17 cellular contexts compared by ENCODE assay signal in genomic region chr12:3662516-3662915, GRCh38.
DNase-seq lines count a peak whose midpoint lies in the region; ATAC-seq and TF ChIP-seq lines count a peak whose summit lies in the region.
"Had no signal": no experiment of that assay in that cellular context is flagged by ENCODE, and none has a peak within 500 bp of the region (broad histone marks: within the 10 kb centered on the region; RNA-seq: fewer than 3 reads in every experiment).

No MANE protein-coding gene starts in this region.

- CTCF ChIA-PET in PC-3 (lab: Charles Lee) = no interaction called here
- CTCF ChIA-PET in activated CD8-positive, alpha-beta T cell treated with anti-CD3 and anti-CD28 coated beads, Interleukin-2, amount 10 ng/mL, durations not matched to agents 7 days and 5 days (lab: Charles Lee) = no interaction called here

- H3K27me3 ChIP-seq in HUES64 (ENCODE audit: insufficient read depth, low read length) (no peaks in the 10 kb centered on the region), PC-3 (ENCODE audit: low read length) (0 out of 2 replicates have a peak, but pooled peaks cover 3% of the 10 kb centered on the region), esophagus squamous epithelium (no peaks in the 10 kb centered on the region)
- H3K27me3 ChIP-seq: brain microvascular endothelial cell, gastrocnemius medialis, SJCRH30, vagina had no signal

- H3K4me1 ChIP-seq in HUES64 (ENCODE audit: insufficient read depth, low read length) = peaks cover 5% of the 10 kb centered on the region; the same call in 1 of the 2 replicates
- H3K4me1 ChIP-seq in PC-3 (ENCODE audit: insufficient read depth, low read length) = peaks cover 4% of the 10 kb centered on the region; the same call in 1 of the 2 replicates
- H3K4me1 ChIP-seq in esophagus squamous epithelium = no peaks in the 10 kb centered on the region
- H3K4me1 ChIP-seq: gastrocnemius medialis, SJCRH30, vagina had no signal

- H2AFZ ChIP-seq in PC-3 (ENCODE audit: low read length) = no peak overlapping the region

- no peaks in the 10 kb centered on the region for H3K79me2 ChIP-seq in PC-3 (ENCODE audit: low read length)

- no peak for TF ChIP-seq POLR2A in esophagus squamous epithelium (IDR thresholded peaks at IDR 0.05)

- ATAC-seq in PC-3 = no peak
- ATAC-seq in activated CD8-positive, alpha-beta T cell treated with anti-CD3 and anti-CD28 coated beads, Interleukin-2, amount 10 ng/mL, durations not matched to agents 7 days and 5 days = no peak
- ATAC-seq: gastrocnemius medialis; stimulated activated naive CD8-positive, alpha-beta T cell treated with anti-CD3 and anti-CD28 coated beads, Interleukin-15, Interleukin-2, amounts not matched to agents 100 U/mL and 50 U/mL, for 24 hours had no signal

- H3K27ac ChIP-seq in HUES64 (ENCODE audit: low read depth, low read length) (peak overlapping the region; percentile 9; the same call in 1 of the 2 replicates), PC-3 (ENCODE audit: low read length) (no peak overlapping the region), esophagus squamous epithelium (no peak overlapping the region)
- H3K27ac ChIP-seq: brain microvascular endothelial cell, gastrocnemius medialis, SJCRH30, vagina had no signal

- DNase-seq in ELF-1 (ENCODE audit: low read depth, low spot score) (peak; percentile 25), PC-3 (peak; percentile 55), iPS-NIHi11 (ENCODE audit: low spot score) (peak; percentile 35), esophagus squamous epithelium (lab: John Stamatoyannopoulos, UW) (no peak), cerebellum (ENCODE audit: low spot score) (no peak)
- DNase-seq in activated CD8-positive, alpha-beta T cell treated with anti-CD3 and anti-CD28 coated beads, Interleukin-2, amount 10 ng/mL, durations not matched to agents 7 days and 5 days = no peak
- DNase-seq: activated naive CD4-positive, alpha-beta T cell treated with Interleukin-2 at 50 U/mL for 16 hours; brain microvascular endothelial cell; CD4-positive, alpha-beta T cell; effector CD8-positive, alpha-beta T cell; gastrocnemius medialis; NCI-H526 treated with DMSO at 0.1 percent for 48 hours; nucleus accumbens; SJCRH30; stimulated activated naive CD8-positive, alpha-beta T cell treated with anti-CD3 and anti-CD28 coated beads, Interleukin-15, Interleukin-2, amounts not matched to agents 100 U/mL and 50 U/mL, for 24 hours had no signal

- H3K4me3 Mint-ChIP-seq in activated CD8-positive, alpha-beta T cell treated with anti-CD3 and anti-CD28 coated beads, Interleukin-2, amount 10 ng/mL, durations not matched to agents 7 days and 5 days = no peak overlapping the region
- H3K4me3 Mint-ChIP-seq: CD4-positive, alpha-beta T cell had no signal

- 92% methylated on average over 5 of the region's 5 CpGs for WGBS in HUES64
- 76 to 87% methylated on average over 5 of the region's 5 CpGs for WGBS in esophagus squamous epithelium, 2 donors

- no peak overlapping the region for H3K27ac Mint-ChIP-seq in activated CD8-positive, alpha-beta T cell treated with anti-CD3 and anti-CD28 coated beads, Interleukin-2, amount 10 ng/mL, durations not matched to agents 7 days and 5 days
- H3K27ac Mint-ChIP-seq: CD4-positive, alpha-beta T cell had no signal

- no peaks in the 10 kb centered on the region for H3K36me3 ChIP-seq in HUES64 (ENCODE audit: insufficient read depth, low read length)
- H3K36me3 ChIP-seq in PC-3 (ENCODE audit: low read depth, low read length) = no peaks in the 10 kb centered on the region
- H3K36me3 ChIP-seq in esophagus squamous epithelium = peaks cover 0 to 2% (median 0%) of the 10 kb centered on the region in 3 donors
- H3K36me3 ChIP-seq: gastrocnemius medialis, SJCRH30, vagina had no signal

- intact Hi-C loops in PC-3 (cut with micrococcal nuclease) = no loop called here
- intact Hi-C loops in esophagus squamous epithelium (cut with DNase I) = no loop called here

- no peaks in the 10 kb centered on the region for H3K27me3 Mint-ChIP-seq in activated CD8-positive, alpha-beta T cell treated with anti-CD3 and anti-CD28 coated beads, Interleukin-2, amount 10 ng/mL, durations not matched to agents 7 days and 5 days (ENCODE audit: low read depth)
- H3K27me3 Mint-ChIP-seq: CD4-positive, alpha-beta T cell had no signal

- peaks cover 41% of the 10 kb centered on the region for H3K36me3 Mint-ChIP-seq in activated CD8-positive, alpha-beta T cell treated with anti-CD3 and anti-CD28 coated beads, Interleukin-2, amount 10 ng/mL, durations not matched to agents 7 days and 5 days (ENCODE audit: low read depth)

- POLR2A ChIA-PET in PC-3 (lab: Charles Lee; ENCODE audit: unreplicated experiment) = no interaction called here
- POLR2A ChIA-PET in activated CD8-positive, alpha-beta T cell treated with anti-CD3 and anti-CD28 coated beads, Interleukin-2, amount 10 ng/mL, durations not matched to agents 7 days and 5 days (lab: Charles Lee) = no interaction called here

- H4K20me1 ChIP-seq in PC-3 (ENCODE audit: low read length) = no peaks in the 10 kb centered on the region

- H3K4me3 ChIP-seq in HUES64 (ENCODE audit: low read length) = no peak overlapping the region
- H3K4me3 ChIP-seq in PC-3 (ENCODE audit: low read length) = no peak overlapping the region
- no peak overlapping the region for H3K4me3 ChIP-seq in esophagus squamous epithelium
- H3K4me3 ChIP-seq: gastrocnemius medialis, SJCRH30, vagina had no signal

- no peaks in the 10 kb centered on the region for H3K9me3 Mint-ChIP-seq in activated CD8-positive, alpha-beta T cell treated with anti-CD3 and anti-CD28 coated beads, Interleukin-2, amount 10 ng/mL, durations not matched to agents 7 days and 5 days (ENCODE audit: insufficient read depth)
- H3K9me3 Mint-ChIP-seq: CD4-positive, alpha-beta T cell had no signal

- no peaks in the 10 kb centered on the region for H3K9me2 ChIP-seq in PC-3 (replicated peaks; ENCODE audit: low read length)

- H3K9me3 ChIP-seq in HUES64 (ENCODE audit: insufficient read depth, low read depth, low read length) = no peaks in the 10 kb centered on the region
- no peaks in the 10 kb centered on the region for H3K9me3 ChIP-seq in PC-3 (ENCODE audit: low read length)
- no peaks in the 10 kb centered on the region for H3K9me3 ChIP-seq in esophagus squamous epithelium
- H3K9me3 ChIP-seq: gastrocnemius medialis, SJCRH30, vagina had no signal

- TF ChIP-seq CTCF in PC-3 (conservative IDR thresholded peaks at IDR 0.05; ENCODE audit: low read depth, low read length) = no peak
- TF ChIP-seq CTCF in esophagus squamous epithelium (IDR thresholded peaks at IDR 0.05) = no peak

- H3K9ac ChIP-seq in HUES64 (ENCODE audit: low read depth, low read length) (no peak overlapping the region), PC-3 (ENCODE audit: low read length) (no peak overlapping the region)

- H3F3A ChIP-seq in PC-3 (ENCODE audit: low read length, unreplicated experiment) = no peaks in the 10 kb centered on the region

- BruUV-seq in PC-3 (replicated peaks; lab: Mats Ljungman, UMichigan) = no TSS peak

- no peak overlapping the region for H3K4me2 ChIP-seq in PC-3 (ENCODE audit: low read length)

- H3K4me1 Mint-ChIP-seq in activated CD8-positive, alpha-beta T cell treated with anti-CD3 and anti-CD28 coated beads, Interleukin-2, amount 10 ng/mL, durations not matched to agents 7 days and 5 days (ENCODE audit: low read depth) = no peaks in the 10 kb centered on the region

Comparison
In these comparisons a context has a peak if more than half of its experiments do, and no peak if none do; other contexts are left out.
1. DNase-seq: peak in ELF-1 (single experiment), PC-3 (single experiment) and iPS-NIHi11 (single experiment); none in esophagus squamous epithelium (single experiment), cerebellum (single experiment) and activated CD8-positive, alpha-beta T cell treated with anti-CD3 and anti-CD28 coated beads, Interleukin-2, amount 10 ng/mL, durations not matched to agents 7 days and 5 days (single experiment).